Comparison of ENCODE assay signal across 1 cellular context in the genomic region with DNA sequence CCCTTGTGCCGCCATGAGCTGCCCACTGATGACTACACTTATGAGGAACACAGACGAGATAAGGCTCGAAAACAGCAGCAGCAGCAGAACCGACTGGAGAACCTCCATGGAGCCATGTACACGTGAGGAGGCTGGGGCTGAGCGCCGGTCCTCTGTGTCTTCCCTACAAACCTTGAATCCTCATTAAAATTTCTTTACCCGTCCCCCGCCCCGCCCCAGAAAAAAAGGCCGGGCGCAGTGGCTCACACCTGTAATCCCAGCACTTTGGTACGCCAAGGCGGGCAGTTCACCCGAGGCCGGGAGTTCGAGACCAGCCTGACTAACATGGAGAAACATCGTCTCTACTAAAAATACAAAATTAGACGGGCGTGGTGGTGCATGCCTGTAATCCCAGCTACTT.
TF ChIP-seq lines count a peak whose summit lies in the region.

No MANE protein-coding gene starts in this region.

TF ChIP-seq in HepG2, 621 proteins besides CTCF, POLR2A, EP300 and RAD21:
- no peak for TF ChIP-seq ZNF484 (CRISPR knock-in tag; IDR thresholded peaks at IDR 0.05; ENCODE audit: borderline replicate concordance, low read depth)
- no peak for TF ChIP-seq KMT2B (CRISPR knock-in tag; IDR thresholded peaks at IDR 0.05)
- TF ChIP-seq HCFC1 (IDR thresholded peaks at IDR 0.05; ENCODE audit: low read depth, low read length), result no peak
